Comparison of ENCODE assay signal across 8 cellular contexts in genomic region chr7:28853834-28854749, GRCh38.
A peak's percentile ranks its signal among the peaks of the same experiment; 100 is the strongest.
DNase-seq lines count a peak whose midpoint lies in the region; ATAC-seq and TF ChIP-seq lines count a peak whose summit lies in the region.

No MANE protein-coding gene starts in this region.

- no peaks in the 10 kb centered on the region for H3K36me3 Mint-ChIP-seq in CD8-positive, alpha-beta T cell

- CTCF ChIA-PET in CD8-positive, alpha-beta T cell (lab: Charles Lee) = interaction anchor here (0.7 to 1.8 kb wide), 8 partner anchors 11 to 557 kb away, joined by 3 to 8 read pairs (median 4); no protein-coding TSS in a partner anchor

- H3K27ac Mint-ChIP-seq in CD8-positive, alpha-beta T cell = no peak overlapping the region

- H3K9ac ChIP-seq in muscle layer of colon (ENCODE audit: low read length) = no peak overlapping the region

- peaks cover 7% of the 10 kb centered on the region for H3K4me1 ChIP-seq in CD8-positive, alpha-beta T cell (ENCODE audit: insufficient read depth, low read length)
- H3K4me1 ChIP-seq in esophagus (ENCODE audit: control insufficient read depth in 2 of 2, insufficient read depth in 2 of 2, low read length in 1 of 2) (no peaks in the 10 kb centered on the region), muscle layer of colon (ENCODE audit: insufficient read depth, low read length) (peaks cover 15% of the 10 kb centered on the region)

- H3K27me3 ChIP-seq in CD8-positive, alpha-beta T cell (ENCODE audit: insufficient read depth, low read length) = peaks cover 12% of the 10 kb centered on the region
- H3K27me3 ChIP-seq in esophagus (ENCODE audit: control insufficient read depth in 1 of 2, insufficient read depth in 2 of 2, low read length in 2 of 2) (peaks cover 0 to 3% of the 10 kb centered on the region in 2 donors), muscle layer of colon (ENCODE audit: control insufficient read depth in 1 of 2, insufficient read depth in 2 of 2, low read length in 2 of 2) (peaks cover 0 to 14% of the 10 kb centered on the region in 2 donors)

- H3K36me3 ChIP-seq in CD8-positive, alpha-beta T cell (ENCODE audit: insufficient read depth, low read length) = no peaks in the 10 kb centered on the region
- H3K36me3 ChIP-seq in esophagus (ENCODE audit: control insufficient read depth in 2 of 2, insufficient read depth in 2 of 2, low read length in 1 of 2) (no peaks in the 10 kb centered on the region), muscle layer of colon (ENCODE audit: insufficient read depth, low read length) (no peaks in the 10 kb centered on the region)

- peak; percentile 39 to 83 (median 54) for DNase-seq in CD8-positive, alpha-beta T cell
- DNase-seq in NOMO-1 treated with DMSO at 0.1 percent for 48 hours (lab: John Stamatoyannopoulos, UW; ENCODE audit: unreplicated experiment) = peak; percentile 60
- DNase-seq in activated CD8-positive, alpha-beta memory T cell treated with anti-CD3 and anti-CD28 coated beads, Interleukin-2, amount 50 U/mL, for 4 hours = peak; percentile 76
- peak; percentile 29 to 32 for DNase-seq in stimulated activated CD8-positive, alpha-beta memory T cell treated with anti-CD3 and anti-CD28 coated beads, Interleukin-7, amount 100 ng/mL, for 1 hour (ENCODE audit: low read depth in 2 of 2)

- intact Hi-C loops in CD8-positive, alpha-beta T cell (cut with DNase I, micrococcal nuclease) = loop anchor here (1.0 to 2.0 kb wide), 3 partner anchors 239 to 558 kb away; no protein-coding TSS in a partner anchor

- H3K4me1 Mint-ChIP-seq in CD8-positive, alpha-beta T cell (ENCODE audit: low read depth) = peaks cover 9% of the 10 kb centered on the region

- no peaks in the 10 kb centered on the region for H3K9me3 ChIP-seq in CD8-positive, alpha-beta T cell (ENCODE audit: low read length)
- H3K9me3 ChIP-seq in esophagus (ENCODE audit: control insufficient read depth in 2 of 2, insufficient read depth in 1 of 2, low read depth in 1 of 2, low read length in 1 of 2) = no peaks in the 10 kb centered on the region
- H3K9me3 ChIP-seq in muscle layer of colon (ENCODE audit: low read length) = no peaks in the 10 kb centered on the region

- peak overlapping the region; percentile 62 for H3K4me3 ChIP-seq in CD8-positive, alpha-beta T cell (ENCODE audit: low read depth, low read length)
- H3K4me3 ChIP-seq in esophagus (ENCODE audit: low read depth in 1 of 2, low read length in 2 of 2) = peak overlapping the region; percentile 41 to 49
- H3K4me3 ChIP-seq in muscle layer of colon (ENCODE audit: low read depth in 1 of 2, low read length in 2 of 2) = peak overlapping the region; percentile 79 to 81

- peak; percentile 65 for TF ChIP-seq CTCF in CD8-positive, alpha-beta T cell (IDR thresholded peaks at IDR 0.05)

- H3K9me3 Mint-ChIP-seq in CD8-positive, alpha-beta T cell = no peaks in the 10 kb centered on the region

- peak; percentile 72 for ATAC-seq in CD8-positive, alpha-beta T cell
- ATAC-seq in GM19452 (IDR thresholded peaks at IDR 0.05; ENCODE audit: unreplicated experiment) = peak; percentile 99
- peak; percentile 94 for ATAC-seq in HG03565 (IDR thresholded peaks at IDR 0.05; ENCODE audit: unreplicated experiment)

- WGBS in esophagus, 2 donors = 4 to 7% methylated on average over 59 to 63 of the region's 63 CpGs

- H3K27me3 Mint-ChIP-seq in CD8-positive, alpha-beta T cell (ENCODE audit: low read depth) = peaks cover 47% of the 10 kb centered on the region

- no peak overlapping the region for H3K27ac ChIP-seq in CD8-positive, alpha-beta T cell (ENCODE audit: low read depth, low read length)
- no peak overlapping the region for H3K27ac ChIP-seq in esophagus (ENCODE audit: low read depth in 2 of 2, low read length in 1 of 2)
- peak overlapping the region; percentile 61 for H3K27ac ChIP-seq in muscle layer of colon (ENCODE audit: low read depth, low read length)

- POLR2A ChIA-PET in CD8-positive, alpha-beta T cell (lab: Charles Lee) = no interaction called here

- peak overlapping the region; percentile 78 for H3K4me3 Mint-ChIP-seq in CD8-positive, alpha-beta T cell
